ENCODE assay signal across 8 cellular contexts in the genomic region with DNA sequence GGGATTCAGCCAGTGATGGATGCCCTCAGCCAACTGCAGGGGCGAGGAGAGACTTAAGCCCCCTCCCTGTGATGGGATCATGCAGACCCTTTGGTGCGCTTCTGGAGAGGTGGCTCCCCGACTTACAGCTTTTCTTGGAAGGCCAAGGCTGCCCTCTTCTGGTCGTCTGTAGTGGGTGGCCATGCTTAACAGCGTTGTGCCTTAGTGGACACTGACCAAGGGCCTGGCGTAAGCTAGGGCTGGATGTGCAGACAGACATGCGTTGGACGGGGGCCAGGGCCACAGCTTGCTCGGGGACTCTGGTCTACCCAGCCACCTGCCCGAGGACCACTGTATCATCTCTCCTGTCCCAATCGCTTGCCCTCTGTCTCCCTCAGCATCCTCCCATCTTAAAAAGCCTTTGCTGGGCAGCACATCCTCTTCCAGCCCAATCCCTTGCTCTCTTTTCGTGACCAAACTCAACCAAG. TPM values are rescaled to one million over a fixed set of nuclear protein-coding genes. Genes with fewer than 3 reads are reported as not detected.
DNase-seq lines count a peak whose midpoint lies in the region; ATAC-seq and TF ChIP-seq lines count a peak whose summit lies in the region.

No MANE protein-coding gene starts in this region.

- peak; percentile 20 for DNase-seq in NK-92 treated with Interleukin-12 subunit alpha and Interleukin-12 subunit beta, amount 100 ng/mL, for 24 hours (lab: John Stamatoyannopoulos, UW)
- no peak for DNase-seq in NK-92 (lab: John Stamatoyannopoulos, UW; ENCODE audit: unreplicated experiment)
- DNase-seq in NCI-H2227 (lab: John Stamatoyannopoulos, UW; ENCODE audit: unreplicated experiment), result peak; percentile 84
- DNase-seq in activated B cell treated with CpG ODN at 0.5 μM for 24 hours, result peak; percentile 33
- DNase-seq in endothelial cell (ENCODE audit: low spot score), result peak; percentile 74
- DNase-seq in medulla oblongata (ENCODE audit: extremely low spot score), result peak; percentile 96
- peak; percentile 59 for DNase-seq in stromal cell of bone marrow (ENCODE audit: low read depth)

- H3K36me3 Mint-ChIP-seq in activated B cell treated with CpG ODN at 0.5 μM for 24 hours (ENCODE audit: low read depth) (no peaks in the 10 kb centered on the region), endothelial cell (ENCODE audit: low read depth, unreplicated experiment) (no peaks in the 10 kb centered on the region)

- H3K27ac Mint-ChIP-seq in activated B cell treated with CpG ODN at 0.5 μM for 24 hours, result peak overlapping the region; percentile 1
- H3K27ac Mint-ChIP-seq in endothelial cell (ENCODE audit: unreplicated experiment), result no peak overlapping the region

- H3K4me3 Mint-ChIP-seq in activated B cell treated with CpG ODN at 0.5 μM for 24 hours (no peak overlapping the region), endothelial cell (ENCODE audit: unreplicated experiment) (no peak overlapping the region)

- H3K9me3 Mint-ChIP-seq in activated B cell treated with CpG ODN at 0.5 μM for 24 hours (no peaks in the 10 kb centered on the region), endothelial cell (ENCODE audit: unreplicated experiment) (no peaks in the 10 kb centered on the region)

- POLR2A ChIA-PET in activated B cell treated with CpG ODN at 0.5 μM for 24 hours (lab: Charles Lee), result interaction anchor here (0.6 kb wide), 1 partner anchor 393 kb away, joined by 3 read pairs; no protein-coding TSS in a partner anchor

- H3K27me3 Mint-ChIP-seq in activated B cell treated with CpG ODN at 0.5 μM for 24 hours (peaks cover 3% of the 10 kb centered on the region), endothelial cell (ENCODE audit: unreplicated experiment) (peaks cover 10% of the 10 kb centered on the region)

- intact Hi-C loops in activated B cell treated with CpG ODN at 0.5 μM for 24 hours (cut with micrococcal nuclease), result loop anchor here (1.0 to 10.0 kb wide), 6 partner anchors 52 to 566 kb away; partner anchors contain the start of gene AK2

- ATAC-seq in activated B cell treated with CpG ODN at 0.5 μM for 24 hours (ENCODE audit: low read depth) (peak; percentile 41), GM21786 (IDR thresholded peaks at IDR 0.05; ENCODE audit: unreplicated experiment) (no peak)

- TF ChIP-seq CTCF in activated B cell treated with CpG ODN at 0.5 μM for 24 hours (IDR thresholded peaks at IDR 0.05) (no peak), endothelial cell (IDR thresholded peaks at IDR 0.05; ENCODE audit: unreplicated experiment) (peak; percentile 57)

- peaks cover 31% of the 10 kb centered on the region for H3K4me1 Mint-ChIP-seq in activated B cell treated with CpG ODN at 0.5 μM for 24 hours
- peaks cover 15% of the 10 kb centered on the region for H3K4me1 Mint-ChIP-seq in endothelial cell (ENCODE audit: unreplicated experiment)

- CTCF ChIA-PET in activated B cell treated with CpG ODN at 0.5 μM for 24 hours (lab: Charles Lee), result interaction anchor here (0.8 to 3.3 kb wide), 14 partner anchors 9 to 374 kb away, joined by 3 to 37 read pairs (median 4); no protein-coding TSS in a partner anchor

RNA-seq across cellular contexts. Expression of gene AZIN2, which starts 5.5 kb away (rescaled TPM):
- total RNA-seq in activated B cell treated with CpG ODN at 0.5 μM for 24 hours, result 0.82 and 0.93 TPM in 2 replicates
- total RNA-seq in endothelial cell (ENCODE audit: unreplicated experiment), result 1.4 TPM

RNA-seq across cellular contexts. Expression of gene AK2, which starts 49.7 kb away (rescaled TPM):
- total RNA-seq in activated B cell treated with CpG ODN at 0.5 μM for 24 hours (156 and 162 TPM in 2 replicates), endothelial cell (ENCODE audit: unreplicated experiment) (74.6 TPM)
